In genomic region chr10:118922226-118922625, GRCh38 we compare ENCODE assay signal across 1 cellular context.
A peak's percentile ranks its signal among the peaks of the same experiment; 100 is the strongest.
TF ChIP-seq lines count a peak whose summit lies in the region.

No MANE protein-coding gene starts in this region.

TF ChIP-seq in HEK293, 187 proteins besides CTCF, POLR2A, EP300 and RAD21 (continued from another document):
- TF ChIP-seq, protein P1, sequence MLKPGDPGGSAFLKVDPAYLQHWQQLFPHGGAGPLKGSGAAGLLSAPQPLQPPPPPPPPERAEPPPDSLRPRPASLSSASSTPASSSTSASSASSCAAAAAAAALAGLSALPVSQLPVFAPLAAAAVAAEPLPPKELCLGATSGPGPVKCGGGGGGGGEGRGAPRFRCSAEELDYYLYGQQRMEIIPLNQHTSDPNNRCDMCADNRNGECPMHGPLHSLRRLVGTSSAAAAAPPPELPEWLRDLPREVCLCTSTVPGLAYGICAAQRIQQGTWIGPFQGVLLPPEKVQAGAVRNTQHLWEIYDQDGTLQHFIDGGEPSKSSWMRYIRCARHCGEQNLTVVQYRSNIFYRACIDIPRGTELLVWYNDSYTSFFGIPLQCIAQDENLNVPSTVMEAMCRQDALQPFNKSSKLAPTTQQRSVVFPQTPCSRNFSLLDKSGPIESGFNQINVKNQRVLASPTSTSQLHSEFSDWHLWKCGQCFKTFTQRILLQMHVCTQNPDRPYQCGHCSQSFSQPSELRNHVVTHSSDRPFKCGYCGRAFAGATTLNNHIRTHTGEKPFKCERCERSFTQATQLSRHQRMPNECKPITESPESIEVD (tag by site-specific recombination; IDR thresholded peaks at IDR 0.05), result peak; percentile 54; the same call in 1 of the 2 replicates
TF ChIP-seq in HEK293: peak in this region for 3.
